ENCODE assay signal across 9 cellular contexts in genomic region chr3:89113887-89114840, GRCh38. TPM values are rescaled to one million over a fixed set of nuclear protein-coding genes. Genes with fewer than 3 reads are reported as not detected.
DNase-seq lines count a peak whose midpoint lies in the region; TF ChIP-seq lines count a peak whose summit lies in the region.
"Had no signal": no experiment of that assay in that cellular context is flagged by ENCODE, and none has a peak within 500 bp of the region (broad histone marks: within the 10 kb centered on the region; RNA-seq: fewer than 3 reads in every experiment).

No MANE protein-coding gene starts in this region.

- in situ Hi-C loops in GM23248 (cut with MboI): no loop called here

- 8% methylated on average over 42 of the region's 42 CpGs for WGBS in GM23248 (ENCODE audit: low coverage in 1 of 2, low lambda C conversion rate in 2 of 2, missing lambda C conversion rate in 2 of 2), 2 experiments

- H3K4me3 Mint-ChIP-seq in activated CD4-positive, alpha-beta memory T cell treated with anti-CD3 and anti-CD28 coated beads for 36 hours: peak overlapping the region; percentile 57
- H3K4me3 Mint-ChIP-seq in type B pancreatic cell: peak overlapping the region; percentile 92
- H3K4me3 Mint-ChIP-seq: central memory CD8-positive, alpha-beta T cell had no signal

- H3K9me2 ChIP-seq in GM23248 (ENCODE audit: insufficient read depth): no peaks in the 10 kb centered on the region

- no peaks in the 10 kb centered on the region for H3F3A ChIP-seq in GM23248 (ENCODE audit: insufficient read depth)

- H3K9ac ChIP-seq in GM23248: no peak overlapping the region

- H3K4me1 Mint-ChIP-seq in activated CD4-positive, alpha-beta memory T cell treated with anti-CD3 and anti-CD28 coated beads for 36 hours (ENCODE audit: low read depth): peaks cover 7% of the 10 kb centered on the region
- H3K4me1 Mint-ChIP-seq in type B pancreatic cell (ENCODE audit: unreplicated experiment): peaks cover 14% of the 10 kb centered on the region
- H3K4me1 Mint-ChIP-seq: central memory CD8-positive, alpha-beta T cell had no signal

- H3K79me2 ChIP-seq in GM23248 (ENCODE audit: insufficient read depth): no peaks in the 10 kb centered on the region

- H3K27me3 Mint-ChIP-seq in activated CD4-positive, alpha-beta memory T cell treated with anti-CD3 and anti-CD28 coated beads for 36 hours: peaks cover 7% of the 10 kb centered on the region
- H3K27me3 Mint-ChIP-seq in type B pancreatic cell: peaks cover 47% of the 10 kb centered on the region
- H3K27me3 Mint-ChIP-seq: central memory CD8-positive, alpha-beta T cell had no signal

- H3K4me2 ChIP-seq in GM23248 (ENCODE audit: unreplicated experiment): peak overlapping the region; percentile 97

- H3K36me3 ChIP-seq in GM23248 (ENCODE audit: low read depth): no peaks in the 10 kb centered on the region
- no peaks in the 10 kb centered on the region for H3K36me3 ChIP-seq in muscle layer of duodenum (ENCODE audit: control insufficient read depth in 1 of 2, insufficient read depth in 2 of 2, low read length in 2 of 2)
- no peaks in the 10 kb centered on the region for H3K36me3 ChIP-seq in effector memory CD4-positive, alpha-beta T cell (ENCODE audit: control insufficient read depth, insufficient read depth, low read length)

- no peaks in the 10 kb centered on the region for H4K20me1 ChIP-seq in GM23248 (ENCODE audit: insufficient read depth)

- DNase-seq in GM12864 (ENCODE audit: low read depth): no peak
- peak; percentile 72 for DNase-seq in GM23248
- no peak for DNase-seq in LNCaP clone FGC (ENCODE audit: low read depth)
- peak; percentile 49 for DNase-seq in activated CD4-positive, alpha-beta memory T cell treated with anti-CD3 and anti-CD28 coated beads for 36 hours
- peak; percentile 38 for DNase-seq in fibroblast of mammary gland (ENCODE audit: low read depth)
- peak; percentile 84 for DNase-seq in type B pancreatic cell (ENCODE audit: extremely low spot score, unreplicated experiment)
- no peak for DNase-seq in effector memory CD4-positive, alpha-beta T cell

- H3K27ac Mint-ChIP-seq in activated CD4-positive, alpha-beta memory T cell treated with anti-CD3 and anti-CD28 coated beads for 36 hours: no peak overlapping the region
- peak overlapping the region; percentile 52 for H3K27ac Mint-ChIP-seq in type B pancreatic cell

- H3K9me3 Mint-ChIP-seq in activated CD4-positive, alpha-beta memory T cell treated with anti-CD3 and anti-CD28 coated beads for 36 hours: no peaks in the 10 kb centered on the region
- no peaks in the 10 kb centered on the region for H3K9me3 Mint-ChIP-seq in type B pancreatic cell
- H3K9me3 Mint-ChIP-seq: central memory CD8-positive, alpha-beta T cell had no signal

- peak overlapping the region; percentile 75 for H2AFZ ChIP-seq in GM23248

- no peaks in the 10 kb centered on the region for H3K36me3 Mint-ChIP-seq in activated CD4-positive, alpha-beta memory T cell treated with anti-CD3 and anti-CD28 coated beads for 36 hours
- no peaks in the 10 kb centered on the region for H3K36me3 Mint-ChIP-seq in type B pancreatic cell

- TF ChIP-seq CTCF in GM12864 (IDR thresholded peaks at IDR 0.05; ENCODE audit: low read depth, low read length, missing control alignments): peak; percentile 74
- peak; percentile 72 for TF ChIP-seq CTCF in LNCaP clone FGC (IDR thresholded peaks at IDR 0.05; ENCODE audit: control insufficient read depth, extremely low read depth, insufficient read depth)
- peak; percentile 36 for TF ChIP-seq CTCF in fibroblast of mammary gland (conservative IDR thresholded peaks at IDR 0.05; ENCODE audit: control insufficient read depth, insufficient read depth, low read depth, low read length)
- peak; percentile 85 for TF ChIP-seq CTCF in type B pancreatic cell (conservative IDR thresholded peaks at IDR 0.05)

- no peak overlapping the region for H3K27ac ChIP-seq in GM23248
- no peak overlapping the region for H3K27ac ChIP-seq in muscle layer of duodenum (ENCODE audit: low read length)
- H3K27ac ChIP-seq in effector memory CD4-positive, alpha-beta T cell (ENCODE audit: insufficient read depth, low read length, poor library complexity, severe bottlenecking): no peak overlapping the region

- CTCF ChIA-PET in activated CD4-positive, alpha-beta memory T cell treated with anti-CD3 and anti-CD28 coated beads for 36 hours (lab: Charles Lee): interaction anchor here (0.9 kb wide), 1 partner anchor 912 kb away, joined by 3 read pairs; no protein-coding TSS in a partner anchor

- no peaks in the 10 kb centered on the region for H3K4me1 ChIP-seq in GM23248 (ENCODE audit: insufficient read depth)
- peaks cover 0 to 11% of the 10 kb centered on the region in 2 donors for H3K4me1 ChIP-seq in muscle layer of duodenum (ENCODE audit: control insufficient read depth in 1 of 2, insufficient read depth in 2 of 2, low read length in 2 of 2)
- no peaks in the 10 kb centered on the region for H3K4me1 ChIP-seq in effector memory CD4-positive, alpha-beta T cell (ENCODE audit: control insufficient read depth, insufficient read depth, low read length, poor library complexity, severe bottlenecking)

- peaks cover 22% of the 10 kb centered on the region for H3K27me3 ChIP-seq in GM23248 (replicated peaks; ENCODE audit: insufficient read depth)
- no peaks in the 10 kb centered on the region for H3K27me3 ChIP-seq in muscle layer of duodenum (ENCODE audit: low read depth, low read length)
- no peaks in the 10 kb centered on the region for H3K27me3 ChIP-seq in effector memory CD4-positive, alpha-beta T cell (replicated peaks; ENCODE audit: control insufficient read depth, insufficient read depth, low read length, poor library complexity, severe bottlenecking)

- H3K9me3 ChIP-seq in GM23248 (ENCODE audit: low read depth) (no peaks in the 10 kb centered on the region), muscle layer of duodenum (ENCODE audit: control insufficient read depth in 1 of 2, low read length in 2 of 2) (no peaks in the 10 kb centered on the region)
- no peaks in the 10 kb centered on the region for H3K9me3 ChIP-seq in effector memory CD4-positive, alpha-beta T cell (ENCODE audit: control insufficient read depth, low read length)

- H3K4me3 ChIP-seq in GM12864 (ENCODE audit: low read depth, low read length): no peak overlapping the region
- peak overlapping the region; percentile 77 for H3K4me3 ChIP-seq in GM23248
- H3K4me3 ChIP-seq in LNCaP clone FGC (ENCODE audit: low read depth, low read length): peak overlapping the region; percentile 41
- H3K4me3 ChIP-seq in fibroblast of mammary gland (ENCODE audit: control insufficient read depth, low read depth, low read length): peak overlapping the region; percentile 19
- peak overlapping the region; percentile 60 to 69 for H3K4me3 ChIP-seq in muscle layer of duodenum (ENCODE audit: low read depth in 1 of 2, low read length in 2 of 2)
- no peak overlapping the region for H3K4me3 ChIP-seq in effector memory CD4-positive, alpha-beta T cell (ENCODE audit: insufficient read depth, low read depth, low read length, poor library complexity, severe bottlenecking)

- POLR2A ChIA-PET in activated CD4-positive, alpha-beta memory T cell treated with anti-CD3 and anti-CD28 coated beads for 36 hours (lab: Charles Lee): no interaction called here

- intact Hi-C loops in activated CD4-positive, alpha-beta memory T cell treated with anti-CD3 and anti-CD28 coated beads for 36 hours (cut with micrococcal nuclease): loop anchor here (2.0 to 5.0 kb wide), 2 partner anchors 897 to 911 kb away; no protein-coding TSS in a partner anchor

RNA-seq across cellular contexts. Expression of gene EPHA3, which starts 6.7 kb away (rescaled TPM):
- total RNA-seq in GM23248 (2014; rRNA removed; shearing (Covaris generic)): under 0.01 TPM in 1 of 2 replicates, not detected in the other
- polyA plus RNA-seq in GM23248 (2016; fragmentation: Nextera tagmentation; extraction: Ambion mirVana): 0.05 TPM in 1 of 2 replicates, not detected in the other
- not detected for total RNA-seq in activated CD4-positive, alpha-beta memory T cell treated with anti-CD3 and anti-CD28 coated beads for 36 hours
- total RNA-seq in type B pancreatic cell (ENCODE audit: low replicate concordance): 1.8 and 30.3 TPM in 2 replicates

Comparison
In these comparisons a context has a peak if more than half of its experiments do, and no peak if none do; other contexts are left out.
1. DNase-seq: peak in GM23248 (single experiment), activated CD4-positive, alpha-beta memory T cell treated with anti-CD3 and anti-CD28 coated beads for 36 hours (single experiment), fibroblast of mammary gland (single experiment) and type B pancreatic cell (single experiment); none in GM12864 (single experiment), LNCaP clone FGC (single experiment) and effector memory CD4-positive, alpha-beta T cell (0 of 3).
2. H3K4me3 ChIP-seq: peak in GM23248 (single experiment), LNCaP clone FGC (single experiment), fibroblast of mammary gland (single experiment) and muscle layer of duodenum (2 of 2); none in GM12864 (single experiment) and effector memory CD4-positive, alpha-beta T cell (single experiment).
3. Peak in every context shown above with its lines, with median percentiles within 50 percentile points of each other: CTCF ChIP-seq.